Comparison of ENCODE assay signal across 1 cellular context in the genomic region with DNA sequence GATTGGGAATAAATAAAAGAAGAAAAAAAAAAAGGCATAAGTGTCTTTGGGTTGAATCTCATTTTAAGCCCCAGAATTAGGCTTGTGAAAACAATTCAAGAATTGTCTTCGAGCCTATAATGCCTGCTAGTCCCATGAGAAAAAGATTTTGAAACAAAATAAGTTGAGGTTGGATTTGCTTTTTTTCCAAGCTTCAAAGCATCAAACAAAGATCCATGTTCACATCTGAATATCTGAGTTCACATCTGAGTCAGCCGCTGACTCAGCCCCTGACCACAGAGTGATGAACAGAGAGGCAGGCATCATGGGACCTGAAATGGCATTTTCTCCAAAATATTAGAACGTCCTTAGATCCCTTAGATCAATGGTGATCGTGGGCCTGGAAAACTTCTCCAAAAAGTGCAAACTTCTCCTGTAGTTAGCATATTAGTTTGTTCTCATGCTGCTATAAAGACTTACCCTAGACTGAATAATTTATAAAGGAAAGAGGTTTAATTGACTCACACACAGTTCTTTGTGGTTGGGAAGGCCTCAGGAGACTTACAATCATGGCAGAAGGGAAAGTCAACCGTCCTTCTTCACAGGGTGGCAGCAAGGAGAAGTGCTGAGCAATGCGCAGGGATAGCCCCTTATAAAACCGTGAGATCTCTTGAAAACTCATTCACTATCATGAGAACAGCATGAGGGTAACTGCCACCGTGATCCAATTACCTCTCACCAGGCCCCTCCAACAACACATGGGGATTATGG.
TF ChIP-seq lines count a peak whose summit lies in the region.

No MANE protein-coding gene starts in this region.

TF ChIP-seq in SK-N-SH, 30 proteins besides CTCF, POLR2A, EP300 and RAD21:
- TF ChIP-seq, protein P1, sequence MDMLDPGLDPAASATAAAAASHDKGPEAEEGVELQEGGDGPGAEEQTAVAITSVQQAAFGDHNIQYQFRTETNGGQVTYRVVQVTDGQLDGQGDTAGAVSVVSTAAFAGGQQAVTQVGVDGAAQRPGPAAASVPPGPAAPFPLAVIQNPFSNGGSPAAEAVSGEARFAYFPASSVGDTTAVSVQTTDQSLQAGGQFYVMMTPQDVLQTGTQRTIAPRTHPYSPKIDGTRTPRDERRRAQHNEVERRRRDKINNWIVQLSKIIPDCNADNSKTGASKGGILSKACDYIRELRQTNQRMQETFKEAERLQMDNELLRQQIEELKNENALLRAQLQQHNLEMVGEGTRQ (IDR thresholded peaks at IDR 0.05; ENCODE audit: borderline replicate concordance, low read depth, low read length): no peak
- TF ChIP-seq CHD2 (IDR thresholded peaks at IDR 0.05; ENCODE audit: low read length, partially characterized antibody) (no peak), GATA2 (CRISPR knock-in tag; IDR thresholded peaks at IDR 0.05) (no peak), ELF1 (IDR thresholded peaks at IDR 0.05) (no peak), JUND (IDR thresholded peaks at IDR 0.05) (peak; percentile 75), EZH2phosphoT487 (IDR thresholded peaks at IDR 0.05; ENCODE audit: borderline replicate concordance, low read depth) (no peak), FOSL2 (IDR thresholded peaks at IDR 0.05; ENCODE audit: borderline replicate concordance, low read depth) (peak; percentile 91), RXRA (IDR thresholded peaks at IDR 0.05; ENCODE audit: borderline replicate concordance, low read depth) (peak; percentile 71; the same call in 1 of the 2 replicates), SMC3 (IDR thresholded peaks at IDR 0.05; ENCODE audit: low read depth, low read length) (no peak), FOXJ3 (CRISPR knock-in tag; IDR thresholded peaks at IDR 0.05) (no peak), YY1 (IDR thresholded peaks at IDR 0.05; ENCODE audit: low read depth) (no peak), MEF2A (IDR thresholded peaks at IDR 0.05; ENCODE audit: borderline replicate concordance, low read depth) (no peak), FOXM1 (IDR thresholded peaks at IDR 0.05; ENCODE audit: low read depth) (no peak), MXI1 (IDR thresholded peaks at IDR 0.05; ENCODE audit: low read depth, low read length) (no peak), NFIC (IDR thresholded peaks at IDR 0.05; ENCODE audit: borderline replicate concordance) (no peak), GABPA (IDR thresholded peaks at IDR 0.05; ENCODE audit: low read depth) (no peak), RCOR1 (IDR thresholded peaks at IDR 0.05; ENCODE audit: low read length) (no peak), POLR2AphosphoS5 (IDR thresholded peaks at IDR 0.05; ENCODE audit: low read depth, low read length) (no peak), TAF1 (IDR thresholded peaks at IDR 0.05; ENCODE audit: borderline replicate concordance, low read depth, low read length) (no peak), SIN3A (IDR thresholded peaks at IDR 0.05; ENCODE audit: borderline replicate concordance, low read depth, low read length) (no peak), TCF12 (IDR thresholded peaks at IDR 0.05) (peak; percentile 48; the same call in 1 of the 2 replicates), RFX5 (IDR thresholded peaks at IDR 0.05; ENCODE audit: low read length) (no peak), TEAD4 (IDR thresholded peaks at IDR 0.05; ENCODE audit: borderline replicate concordance, insufficient read depth) (no peak)
- TF ChIP-seq, protein P2, sequence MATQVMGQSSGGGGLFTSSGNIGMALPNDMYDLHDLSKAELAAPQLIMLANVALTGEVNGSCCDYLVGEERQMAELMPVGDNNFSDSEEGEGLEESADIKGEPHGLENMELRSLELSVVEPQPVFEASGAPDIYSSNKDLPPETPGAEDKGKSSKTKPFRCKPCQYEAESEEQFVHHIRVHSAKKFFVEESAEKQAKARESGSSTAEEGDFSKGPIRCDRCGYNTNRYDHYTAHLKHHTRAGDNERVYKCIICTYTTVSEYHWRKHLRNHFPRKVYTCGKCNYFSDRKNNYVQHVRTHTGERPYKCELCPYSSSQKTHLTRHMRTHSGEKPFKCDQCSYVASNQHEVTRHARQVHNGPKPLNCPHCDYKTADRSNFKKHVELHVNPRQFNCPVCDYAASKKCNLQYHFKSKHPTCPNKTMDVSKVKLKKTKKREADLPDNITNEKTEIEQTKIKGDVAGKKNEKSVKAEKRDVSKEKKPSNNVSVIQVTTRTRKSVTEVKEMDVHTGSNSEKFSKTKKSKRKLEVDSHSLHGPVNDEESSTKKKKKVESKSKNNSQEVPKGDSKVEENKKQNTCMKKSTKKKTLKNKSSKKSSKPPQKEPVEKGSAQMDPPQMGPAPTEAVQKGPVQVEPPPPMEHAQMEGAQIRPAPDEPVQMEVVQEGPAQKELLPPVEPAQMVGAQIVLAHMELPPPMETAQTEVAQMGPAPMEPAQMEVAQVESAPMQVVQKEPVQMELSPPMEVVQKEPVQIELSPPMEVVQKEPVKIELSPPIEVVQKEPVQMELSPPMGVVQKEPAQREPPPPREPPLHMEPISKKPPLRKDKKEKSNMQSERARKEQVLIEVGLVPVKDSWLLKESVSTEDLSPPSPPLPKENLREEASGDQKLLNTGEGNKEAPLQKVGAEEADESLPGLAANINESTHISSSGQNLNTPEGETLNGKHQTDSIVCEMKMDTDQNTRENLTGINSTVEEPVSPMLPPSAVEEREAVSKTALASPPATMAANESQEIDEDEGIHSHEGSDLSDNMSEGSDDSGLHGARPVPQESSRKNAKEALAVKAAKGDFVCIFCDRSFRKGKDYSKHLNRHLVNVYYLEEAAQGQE (IDR thresholded peaks at IDR 0.05; ENCODE audit: low read depth, low read length): no peak
- TF ChIP-seq, protein P3, sequence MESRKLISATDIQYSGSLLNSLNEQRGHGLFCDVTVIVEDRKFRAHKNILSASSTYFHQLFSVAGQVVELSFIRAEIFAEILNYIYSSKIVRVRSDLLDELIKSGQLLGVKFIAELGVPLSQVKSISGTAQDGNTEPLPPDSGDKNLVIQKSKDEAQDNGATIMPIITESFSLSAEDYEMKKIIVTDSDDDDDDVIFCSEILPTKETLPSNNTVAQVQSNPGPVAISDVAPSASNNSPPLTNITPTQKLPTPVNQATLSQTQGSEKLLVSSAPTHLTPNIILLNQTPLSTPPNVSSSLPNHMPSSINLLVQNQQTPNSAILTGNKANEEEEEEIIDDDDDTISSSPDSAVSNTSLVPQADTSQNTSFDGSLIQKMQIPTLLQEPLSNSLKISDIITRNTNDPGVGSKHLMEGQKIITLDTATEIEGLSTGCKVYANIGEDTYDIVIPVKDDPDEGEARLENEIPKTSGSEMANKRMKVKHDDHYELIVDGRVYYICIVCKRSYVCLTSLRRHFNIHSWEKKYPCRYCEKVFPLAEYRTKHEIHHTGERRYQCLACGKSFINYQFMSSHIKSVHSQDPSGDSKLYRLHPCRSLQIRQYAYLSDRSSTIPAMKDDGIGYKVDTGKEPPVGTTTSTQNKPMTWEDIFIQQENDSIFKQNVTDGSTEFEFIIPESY (IDR thresholded peaks at IDR 0.05; ENCODE audit: borderline replicate concordance, low read depth): no peak
- TF ChIP-seq, protein P4, sequence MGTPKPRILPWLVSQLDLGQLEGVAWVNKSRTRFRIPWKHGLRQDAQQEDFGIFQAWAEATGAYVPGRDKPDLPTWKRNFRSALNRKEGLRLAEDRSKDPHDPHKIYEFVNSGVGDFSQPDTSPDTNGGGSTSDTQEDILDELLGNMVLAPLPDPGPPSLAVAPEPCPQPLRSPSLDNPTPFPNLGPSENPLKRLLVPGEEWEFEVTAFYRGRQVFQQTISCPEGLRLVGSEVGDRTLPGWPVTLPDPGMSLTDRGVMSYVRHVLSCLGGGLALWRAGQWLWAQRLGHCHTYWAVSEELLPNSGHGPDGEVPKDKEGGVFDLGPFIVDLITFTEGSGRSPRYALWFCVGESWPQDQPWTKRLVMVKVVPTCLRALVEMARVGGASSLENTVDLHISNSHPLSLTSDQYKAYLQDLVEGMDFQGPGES (IDR thresholded peaks at IDR 0.05; ENCODE audit: low read depth, low read length): no peak
- TF ChIP-seq, protein P5, sequence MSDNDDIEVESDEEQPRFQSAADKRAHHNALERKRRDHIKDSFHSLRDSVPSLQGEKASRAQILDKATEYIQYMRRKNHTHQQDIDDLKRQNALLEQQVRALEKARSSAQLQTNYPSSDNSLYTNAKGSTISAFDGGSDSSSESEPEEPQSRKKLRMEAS (IDR thresholded peaks at IDR 0.05; ENCODE audit: low read depth): no peak
- TF ChIP-seq, protein P6, sequence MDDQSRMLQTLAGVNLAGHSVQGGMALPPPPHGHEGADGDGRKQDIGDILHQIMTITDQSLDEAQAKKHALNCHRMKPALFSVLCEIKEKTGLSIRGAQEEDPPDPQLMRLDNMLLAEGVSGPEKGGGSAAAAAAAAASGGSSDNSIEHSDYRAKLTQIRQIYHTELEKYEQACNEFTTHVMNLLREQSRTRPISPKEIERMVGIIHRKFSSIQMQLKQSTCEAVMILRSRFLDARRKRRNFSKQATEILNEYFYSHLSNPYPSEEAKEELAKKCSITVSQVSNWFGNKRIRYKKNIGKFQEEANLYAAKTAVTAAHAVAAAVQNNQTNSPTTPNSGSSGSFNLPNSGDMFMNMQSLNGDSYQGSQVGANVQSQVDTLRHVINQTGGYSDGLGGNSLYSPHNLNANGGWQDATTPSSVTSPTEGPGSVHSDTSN (IDR thresholded peaks at IDR 0.05): peak; percentile 44; the same call in 1 of the 2 replicates
TF ChIP-seq in SK-N-SH: peak in this region for 5.
